In genomic region chr2:19731040-19731439, GRCh38 we compare ENCODE assay signal across 28 cellular contexts.
"Had no signal": no experiment of that assay in that cellular context is flagged by ENCODE, and none has a peak within 500 bp of the region (broad histone marks: within the 10 kb centered on the region; RNA-seq: fewer than 3 reads in every experiment).

No MANE protein-coding gene starts in this region.

- DNase-seq: activated CD4-positive, alpha-beta memory T cell treated with anti-CD3 and anti-CD28 coated beads, Interleukin-2, amount 10 ng/mL, durations not matched to agents 7 days and 5 days; activated CD4-positive, alpha-beta T cell treated with anti-CD3 and anti-CD28 coated beads for 36 hours; activated CD4-positive, alpha-beta T cell treated with anti-CD3 and anti-CD28 coated beads, Interleukin-2, amount 10 ng/mL, durations not matched to agents 24 days and 14 days; activated CD4-positive, CD25-positive, alpha-beta regulatory T cell; activated CD4-positive, CD25-positive, alpha-beta regulatory T cell treated with anti-CD3 and anti-CD28 coated beads, Interleukin-2, amount 50 U/mL, for 72 hours; activated CD8-positive, alpha-beta memory T cell treated with anti-CD3 and anti-CD28 coated beads, Interleukin-2, amount 50 U/mL, for 48 hours; activated gamma-delta T cell; activated naive CD4-positive, alpha-beta T cell; activated naive CD4-positive, alpha-beta T cell treated with anti-CD3 and anti-CD28 coated beads, Interleukin-2, amount 10 ng/mL, durations not matched to agents 7 days and 5 days; activated T-cell treated with anti-CD3 and anti-CD28 coated beads for 4 hours; activated T-cell treated with anti-CD3 and anti-CD28 coated beads, Interleukin-2, amount 50 U/mL, for 24 hours; activated T-cell treated with anti-CD3 and anti-CD28 coated beads, Interleukin-2, amount 50 U/mL, for 72 hours; amniotic stem cell; anterior cingulate cortex; caudate nucleus; cortex of kidney; dermis blood vessel endothelial cell; effector CD4-positive, alpha-beta T cell; effector memory CD8-positive, alpha-beta T cell; erythroblast; foreskin melanocyte; heart right ventricle; T-helper 1 cell; T-helper 17 cell; T1000 had no signal

- H3K9me3 ChIP-seq: esophagus muscularis mucosa, gastroesophageal sphincter, heart right ventricle had no signal

- H3K4me1 ChIP-seq: heart right ventricle had no signal

- H3K36me3 ChIP-seq: esophagus muscularis mucosa, gastroesophageal sphincter, heart right ventricle had no signal

- H3K4me3 ChIP-seq: esophagus muscularis mucosa, gastroesophageal sphincter, heart right ventricle had no signal

- H3K27ac ChIP-seq: esophagus muscularis mucosa, gastroesophageal sphincter, heart right ventricle had no signal

- H3K27me3 ChIP-seq: esophagus muscularis mucosa, gastroesophageal sphincter, heart right ventricle had no signal

- ATAC-seq: activated CD4-positive, alpha-beta T cell treated with anti-CD3 and anti-CD28 coated beads for 36 hours; activated naive CD4-positive, alpha-beta T cell treated with anti-CD3 and anti-CD28 coated beads, Interleukin-2, amount 50 U/mL, for 72 hours; activated T-cell treated with anti-CD3 and anti-CD28 coated beads, Interleukin-2, amount 50 U/mL, for 72 hours; effector memory CD8-positive, alpha-beta T cell; gastroesophageal sphincter; heart right ventricle; T-helper 17 cell had no signal
